In genomic region chr1:39131940-39132339, GRCh38 we compare ENCODE assay signal across 13 cellular contexts.
DNase-seq lines count a peak whose midpoint lies in the region; ATAC-seq, FAIRE-seq and TF ChIP-seq lines count a peak whose summit lies in the region.
"Had no signal": no experiment of that assay in that cellular context is flagged by ENCODE, and none has a peak within 500 bp of the region (broad histone marks: within the 10 kb centered on the region; RNA-seq: fewer than 3 reads in every experiment).

No MANE protein-coding gene starts in this region.

- peak overlapping the region; percentile 26; the same call in 1 of the 2 replicates for H2BK20ac ChIP-seq in H1 (ENCODE audit: low read length)

- no peaks in the 10 kb centered on the region for H3K27me3 Mint-ChIP-seq in nephron progenitor cell (ENCODE audit: low read depth, poor library complexity)

- no peak for TF ChIP-seq EP300 in H1 (IDR thresholded peaks at IDR 0.05; ENCODE audit: borderline replicate concordance in 1 of 2, low read depth in 2 of 2, low read length in 2 of 2)

- H4K20me1 ChIP-seq in H1 (replicated peaks in 1 of 2; ENCODE audit: control insufficient read depth in 1 of 2, insufficient read depth in 2 of 2, low read length in 2 of 2) = peaks cover 0 to 4% of the 10 kb centered on the region in 2 experiments

- no peak overlapping the region for H2BK120ac ChIP-seq in H1 (replicated peaks; ENCODE audit: low read depth, low read length)

- ATAC-seq in heart right ventricle (no peak), Right ventricle myocardium superior (ENCODE audit: poor library complexity) (no peak)

- intact Hi-C loops in heart right ventricle (cut with DNase I) = loop anchor here in 4 of 10 donors (2.0 to 10.0 kb wide), 4 partner anchors 25 to 60 kb away; no protein-coding TSS in a partner anchor
- intact Hi-C loops in Right ventricle myocardium superior (cut with DNase I) = loop anchor here (2.0 kb wide), 1 partner anchor 59 kb away; no protein-coding TSS in a partner anchor
- intact Hi-C loops in vagina (cut with DNase I) = no loop called here
- intact Hi-C loops in head of caudate nucleus (cut with DNase I) = no loop called here

- H3K9ac ChIP-seq in H1 (replicated peaks in 1 of 4; ENCODE audit: extremely low read depth in 1 of 4, low read depth in 3 of 4, low read length in 3 of 4) = no peak overlapping the region; a peak in 1 of 7 replicates

- H4K91ac ChIP-seq in H1 (replicated peaks; ENCODE audit: insufficient read length, low read length) = no peak overlapping the region

- H3K4me1 ChIP-seq in heart right ventricle (peaks cover 5 to 83% (median 68%) of the 10 kb centered on the region in 9 donors), H1 (replicated peaks in 1 of 4; ENCODE audit: control insufficient read depth in 3 of 4, insufficient read depth in 4 of 4, low read length in 3 of 4) (peaks cover 6 to 33% (median 21%) of the 10 kb centered on the region in 4 experiments), vagina (peaks cover 59% of the 10 kb centered on the region)

- H3K56ac ChIP-seq in H1 (replicated peaks; ENCODE audit: insufficient read length, low read depth, low read length) = no peak overlapping the region

- no peak overlapping the region for H3K4ac ChIP-seq in H1 (replicated peaks; ENCODE audit: insufficient read length, low read depth, low read length)

- TF ChIP-seq CTCF in heart right ventricle (IDR thresholded peaks at IDR 0.05) = no peak
- TF ChIP-seq CTCF in H1 (IDR thresholded peaks at IDR 0.05; ENCODE audit: control extremely low read depth in 1 of 3, insufficient read depth in 1 of 3, low read depth in 1 of 3, low read length in 3 of 3) = no peak
- TF ChIP-seq CTCF in nephron progenitor cell (IDR thresholded peaks at IDR 0.05) = no peak
- no peak for TF ChIP-seq CTCF in vagina (IDR thresholded peaks at IDR 0.05)

- H3K23ac ChIP-seq in H1 (ENCODE audit: insufficient read length) = no peak overlapping the region

- H3K4me1 Mint-ChIP-seq in nephron progenitor cell = peaks cover 68% of the 10 kb centered on the region
- H3K4me1 Mint-ChIP-seq: immature natural killer cell had no signal

- POLR2A ChIA-PET in H1 (lab: Charles Lee; ENCODE audit: partially characterized antibody) = interaction anchor here (0.8 to 4.9 kb wide), 14 partner anchors 9 to 144 kb away, joined by 3 to 58 read pairs (median 10); no protein-coding TSS in a partner anchor

- no peak overlapping the region; the same call in 1 of the 2 replicates for H2BK15ac ChIP-seq in H1 (ENCODE audit: low read length)

- H2AK5ac ChIP-seq in H1 (ENCODE audit: low read depth, low read length) = peak overlapping the region; percentile 54; the same call in 1 of the 2 replicates

- H3K9me3 ChIP-seq in heart right ventricle (no peaks in the 10 kb centered on the region), H1 (ENCODE audit: insufficient read depth in 2 of 2, low read depth in 1 of 2, low read length in 1 of 2) (no peaks in the 10 kb centered on the region), vagina (no peaks in the 10 kb centered on the region)
- H3K9me3 ChIP-seq: testis had no signal

- H3K36me3 Mint-ChIP-seq in nephron progenitor cell (ENCODE audit: low read depth) = peaks cover 18% of the 10 kb centered on the region
- H3K36me3 Mint-ChIP-seq: immature natural killer cell had no signal

- H3K4me3 ChIP-seq in heart right ventricle (peak overlapping the region in 1 of 10 donors; percentile 21), H1 (ENCODE audit: extremely low read depth in 1 of 4, insufficient read depth in 2 of 4, low read depth in 3 of 4, low read length in 4 of 4) (peak overlapping the region in 1 of 4 experiments; percentile 23; a peak in 2 of 8 replicates), vagina (no peak overlapping the region)
- H3K4me3 ChIP-seq: testis had no signal

- H3K9me3 Mint-ChIP-seq in nephron progenitor cell = no peaks in the 10 kb centered on the region
- H3K9me3 Mint-ChIP-seq: immature natural killer cell had no signal

- H3K14ac ChIP-seq in H1 (ENCODE audit: insufficient read length) = no peak overlapping the region

- CTCF ChIA-PET in H1 (lab: Charles Lee; ENCODE audit: partially characterized antibody) = interaction anchor here (0.5 to 10.6 kb wide), 26 partner anchors 9 to 168 kb away, joined by 3 to 195 read pairs (median 6); partner anchors contain the start of gene MACF1

- H3K79me1 ChIP-seq in H1 (ENCODE audit: low read depth, low read length) = peaks cover 5% of the 10 kb centered on the region

- no peak for TF ChIP-seq RAD21 in H1 (IDR thresholded peaks at IDR 0.05 in 1 of 2, conservative IDR thresholded peaks at IDR 0.05 in 1 of 2; ENCODE audit: low read depth in 2 of 2, low read length in 2 of 2)

- H2BK12ac ChIP-seq in H1 (ENCODE audit: low read depth, low read length) = peak overlapping the region; percentile 69; the same call in 1 of the 2 replicates

- FAIRE-seq in H1 (lab: Jason Lieb, UNC) = no peak
- FAIRE-seq: TTC549 had no signal

- H3K36me3 ChIP-seq in heart right ventricle = no peaks in the 10 kb centered on the region
- H3K36me3 ChIP-seq in H1 (ENCODE audit: control insufficient read depth in 2 of 4, insufficient read depth in 4 of 4, low read length in 3 of 4) = no peaks in the 10 kb centered on the region
- H3K36me3 ChIP-seq in vagina = no peaks in the 10 kb centered on the region

- no peak overlapping the region for H2AFZ ChIP-seq in H1 (ENCODE audit: low read length)

- peak overlapping the region; percentile 42 to 53 for H3K4me2 ChIP-seq in H1 (ENCODE audit: insufficient read depth in 1 of 2, low read depth in 2 of 2, low read length in 2 of 2)

- WGBS in heart right ventricle, 2 donors = 89 to 90% methylated on average over 2 of the region's 2 CpGs
- 53% methylated on average over 2 of the region's 2 CpGs; no CpG with 5 or more reads in 1 of the 2 experiments for WGBS in H1 (ENCODE audit: extremely low coverage in 1 of 2, insufficient coverage in 1 of 2, insufficient read length in 1 of 2, insufficient replicate concordance in 2 of 2, low coverage in 1 of 2, low lambda C conversion rate in 2 of 2, missing lambda C conversion rate in 1 of 2), 2 experiments

- 0 out of 2 replicates have a peak overlapping the region, but pooled peaks have one; percentile 52 for H3K18ac ChIP-seq in H1 (ENCODE audit: extremely low read depth, low read length)

- peak overlapping the region; percentile 69 for H2BK5ac ChIP-seq in H1 (ENCODE audit: low read depth, low read length)

- H3K27ac ChIP-seq in heart right ventricle (peak overlapping the region in 9 of 10 donors; percentile 57 to 84 (median 75)), H1 (ENCODE audit: low read depth, low read length) (peak overlapping the region; percentile 84; the same call in 1 of the 2 replicates), vagina (peak overlapping the region; percentile 62)
- H3K27ac ChIP-seq: testis had no signal

- DNase-seq in heart right ventricle (no peak), Right ventricle myocardium superior (no peak), H1 (ENCODE audit: low read depth in 1 of 2, low spot score in 2 of 2) (no peak), nephron progenitor cell (no peak), vagina (ENCODE audit: extremely low spot score in 2 of 2) (no peak), mesenteric fat pad (ENCODE audit: low spot score) (no peak), head of caudate nucleus (no peak)
- DNase-seq in activated T-cell treated with anti-CD3 and anti-CD28 coated beads, Interleukin-2, amount 50 U/mL, for 48 hours = no peak
- DNase-seq: anterior cingulate cortex, immature natural killer cell, RPMI8226, testis had no signal

- no peaks in the 10 kb centered on the region for H3K27me3 ChIP-seq in heart right ventricle
- no peaks in the 10 kb centered on the region for H3K27me3 ChIP-seq in H1 (replicated peaks in 1 of 4; ENCODE audit: control insufficient read depth in 3 of 4, extremely low read depth in 1 of 4, insufficient read depth in 3 of 4, low read length in 3 of 4)
- H3K27me3 ChIP-seq in vagina = no peaks in the 10 kb centered on the region
- H3K27me3 ChIP-seq: testis had no signal

- H3K27ac Mint-ChIP-seq in nephron progenitor cell = peak overlapping the region; percentile 75

- H4K8ac ChIP-seq in H1 (ENCODE audit: extremely low read depth, insufficient read depth, low read length) = no peak overlapping the region

- H3K4me3 Mint-ChIP-seq in nephron progenitor cell = no peak overlapping the region
- H3K4me3 Mint-ChIP-seq: immature natural killer cell had no signal

- TF ChIP-seq POLR2A in H1 (IDR thresholded peaks at IDR 0.05; ENCODE audit: control extremely low read depth in 1 of 2, low read depth in 2 of 2, low read length in 2 of 2) (no peak), vagina (IDR thresholded peaks at IDR 0.05) (no peak)

- H3K79me2 ChIP-seq in H1 (ENCODE audit: control insufficient read depth in 1 of 2, insufficient read depth in 2 of 2, low read length in 2 of 2) = peaks cover 3 to 80% of the 10 kb centered on the region in 2 experiments; a peak in 3 of 4 replicates

- H4K5ac ChIP-seq in H1 (ENCODE audit: insufficient read length, low read depth, low read length) = no peak overlapping the region

- H3K23me2 ChIP-seq in H1 (ENCODE audit: low read depth, low read length) = no peaks in the 10 kb centered on the region; the same call in 1 of the 2 replicates

TF ChIP-seq in H1, 55 proteins besides CTCF, POLR2A, EP300 and RAD21 (continues in another document):
- no peak for TF ChIP-seq CBX8 (IDR thresholded peaks at IDR 0.05; ENCODE audit: borderline replicate concordance, low read depth, low read length)
- TF ChIP-seq TAF1 (IDR thresholded peaks at IDR 0.05; ENCODE audit: low read depth, low read length) = no peak
